Comparison of ENCODE assay signal across 10 cellular contexts in the genomic region with DNA sequence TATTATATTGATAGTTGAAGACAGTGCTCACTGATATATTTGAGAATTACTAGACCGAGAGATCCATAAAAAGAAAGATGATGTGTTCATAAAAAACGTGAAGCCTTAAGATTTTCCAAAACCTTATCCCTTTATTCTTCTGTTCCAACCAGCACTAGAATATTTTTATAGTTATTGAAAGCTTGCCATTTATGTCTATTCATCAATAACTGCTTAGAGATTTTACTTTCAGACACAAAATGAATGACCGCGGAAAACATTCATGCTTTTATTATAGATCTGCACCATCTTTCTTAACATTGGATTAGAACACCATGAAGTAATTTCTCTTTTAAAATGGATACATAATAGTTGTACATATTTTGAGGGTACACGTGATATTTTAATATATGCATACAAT.
"Had no signal": no experiment of that assay in that cellular context is flagged by ENCODE, and none has a peak within 500 bp of the region (broad histone marks: within the 10 kb centered on the region; RNA-seq: fewer than 3 reads in every experiment).

No MANE protein-coding gene starts in this region.

- H3K27ac ChIP-seq: GM23248, HL-60, KMS-11 had no signal

- H3K36me3 ChIP-seq: HAP-1 had no signal

- H3K9ac ChIP-seq: GM23248, KMS-11 had no signal

- H3K27ac Mint-ChIP-seq: HFFc6 had no signal

- H3K9me3 Mint-ChIP-seq: HFFc6 had no signal

- H3K4me2 ChIP-seq: KMS-11 had no signal

- H3K4me3 Mint-ChIP-seq: HFFc6 had no signal

- DNase-seq: GM23248, GOT3, H7, HFFc6, IMR-90, KBM-7 had no signal

- H3K4me3 ChIP-seq: GM23248, HAP-1 had no signal

- ATAC-seq: HCT116 had no signal

- H3K4me1 ChIP-seq: HAP-1 had no signal
